26 cellular contexts compared by ENCODE assay signal in genomic region chr11:103406357-103406756, GRCh38.
"Had no signal": no experiment of that assay in that cellular context is flagged by ENCODE, and none has a peak within 500 bp of the region (broad histone marks: within the 10 kb centered on the region; RNA-seq: fewer than 3 reads in every experiment).

No MANE protein-coding gene starts in this region.

- H3K4me3 ChIP-seq: heart right ventricle, hepatocyte, left ventricle myocardium inferior, lung, mucosa of descending colon, pancreas, prostate gland, right atrium auricular region, right lobe of liver, smooth muscle cell, stomach, testis, thyroid gland, transverse colon, upper lobe of left lung, vagina had no signal

- H3K9me3 ChIP-seq: mucosa of descending colon, pancreas, prostate gland, right atrium auricular region, right lobe of liver, testis, thyroid gland, transverse colon, upper lobe of left lung, vagina had no signal

- H3K27me3 ChIP-seq: heart right ventricle, hepatocyte, pancreas, right atrium auricular region, right lobe of liver, stomach, testis, thyroid gland, transverse colon, upper lobe of left lung, vagina had no signal

- ATAC-seq: heart right ventricle; left colon; mucosa of descending colon; naive thymus-derived CD4-positive, alpha-beta T cell; natural killer cell treated with Interleukin-12 subunit alpha and Interleukin-12 subunit beta and Interleukin-15 and Interleukin-18, amount 100 ng/mL, for 72 hours; pancreas; right lobe of liver; stimulated activated naive B cell treated with anti-CD40 and anti-IgM and Interleukin-4, amounts not matched to agents 10 μg/mL and 1 μg/mL and 100 μg/mL, for 72 hours; stimulated activated naive CD8-positive, alpha-beta T cell treated with anti-CD3 and anti-CD28 coated beads, Interleukin-15, Interleukin-2, amounts not matched to agents 100 U/mL and 50 U/mL, for 24 hours had no signal

- H3K27ac ChIP-seq: heart right ventricle, hepatocyte, left ventricle myocardium inferior, pancreas, prostate gland, right atrium auricular region, right lobe of liver, stomach, testis, thyroid gland, transverse colon, upper lobe of left lung, vagina had no signal

- H3K4me1 ChIP-seq: heart right ventricle, left ventricle myocardium inferior, pancreas, prostate gland, right atrium auricular region, right lobe of liver, stomach, testis, thyroid gland, transverse colon, upper lobe of left lung, vagina had no signal

- H3K36me3 ChIP-seq: heart right ventricle, left ventricle myocardium inferior, pancreas, prostate gland, right atrium auricular region, right lobe of liver, stomach, thyroid gland, transverse colon, upper lobe of left lung, vagina had no signal

- DNase-seq: heart right ventricle; left colon; left ventricle myocardium inferior; midbrain; mucosa of descending colon; naive thymus-derived CD4-positive, alpha-beta T cell; nucleus accumbens; pancreas; posterior cingulate gyrus; right lobe of liver; stimulated activated CD4-positive, alpha-beta T cell treated with anti-CD3 and anti-CD28 coated beads, Interleukin-1b, Interleukin-23, amount 100 ng/mL, for 48 hours; stimulated activated CD4-positive, alpha-beta T cell treated with anti-CD3 and anti-CD28 coated beads, Interleukin-4, amount 100 ng/mL, for 1 hour; stimulated activated naive B cell treated with anti-CD40 and anti-IgM and Interleukin-4, amounts not matched to agents 10 μg/mL and 1 μg/mL and 100 μg/mL, for 72 hours; stimulated activated naive CD8-positive, alpha-beta T cell treated with anti-CD3 and anti-CD28 coated beads, Interleukin-15, Interleukin-2, amounts not matched to agents 100 U/mL and 50 U/mL, for 24 hours; stomach; testis; thyroid gland; transverse colon; upper lobe of left lung had no signal
